In genomic region chr19:36638862-36639510, GRCh38 we compare ENCODE assay signal across 1 cellular context.
A peak's percentile ranks its signal among the peaks of the same experiment; 100 is the strongest.
TF ChIP-seq lines count a peak whose summit lies in the region.

No MANE protein-coding gene starts in this region.

TF ChIP-seq in HEK293, 187 proteins besides CTCF, POLR2A, EP300 and RAD21 (continued from another document):
- TF ChIP-seq, protein P1, sequence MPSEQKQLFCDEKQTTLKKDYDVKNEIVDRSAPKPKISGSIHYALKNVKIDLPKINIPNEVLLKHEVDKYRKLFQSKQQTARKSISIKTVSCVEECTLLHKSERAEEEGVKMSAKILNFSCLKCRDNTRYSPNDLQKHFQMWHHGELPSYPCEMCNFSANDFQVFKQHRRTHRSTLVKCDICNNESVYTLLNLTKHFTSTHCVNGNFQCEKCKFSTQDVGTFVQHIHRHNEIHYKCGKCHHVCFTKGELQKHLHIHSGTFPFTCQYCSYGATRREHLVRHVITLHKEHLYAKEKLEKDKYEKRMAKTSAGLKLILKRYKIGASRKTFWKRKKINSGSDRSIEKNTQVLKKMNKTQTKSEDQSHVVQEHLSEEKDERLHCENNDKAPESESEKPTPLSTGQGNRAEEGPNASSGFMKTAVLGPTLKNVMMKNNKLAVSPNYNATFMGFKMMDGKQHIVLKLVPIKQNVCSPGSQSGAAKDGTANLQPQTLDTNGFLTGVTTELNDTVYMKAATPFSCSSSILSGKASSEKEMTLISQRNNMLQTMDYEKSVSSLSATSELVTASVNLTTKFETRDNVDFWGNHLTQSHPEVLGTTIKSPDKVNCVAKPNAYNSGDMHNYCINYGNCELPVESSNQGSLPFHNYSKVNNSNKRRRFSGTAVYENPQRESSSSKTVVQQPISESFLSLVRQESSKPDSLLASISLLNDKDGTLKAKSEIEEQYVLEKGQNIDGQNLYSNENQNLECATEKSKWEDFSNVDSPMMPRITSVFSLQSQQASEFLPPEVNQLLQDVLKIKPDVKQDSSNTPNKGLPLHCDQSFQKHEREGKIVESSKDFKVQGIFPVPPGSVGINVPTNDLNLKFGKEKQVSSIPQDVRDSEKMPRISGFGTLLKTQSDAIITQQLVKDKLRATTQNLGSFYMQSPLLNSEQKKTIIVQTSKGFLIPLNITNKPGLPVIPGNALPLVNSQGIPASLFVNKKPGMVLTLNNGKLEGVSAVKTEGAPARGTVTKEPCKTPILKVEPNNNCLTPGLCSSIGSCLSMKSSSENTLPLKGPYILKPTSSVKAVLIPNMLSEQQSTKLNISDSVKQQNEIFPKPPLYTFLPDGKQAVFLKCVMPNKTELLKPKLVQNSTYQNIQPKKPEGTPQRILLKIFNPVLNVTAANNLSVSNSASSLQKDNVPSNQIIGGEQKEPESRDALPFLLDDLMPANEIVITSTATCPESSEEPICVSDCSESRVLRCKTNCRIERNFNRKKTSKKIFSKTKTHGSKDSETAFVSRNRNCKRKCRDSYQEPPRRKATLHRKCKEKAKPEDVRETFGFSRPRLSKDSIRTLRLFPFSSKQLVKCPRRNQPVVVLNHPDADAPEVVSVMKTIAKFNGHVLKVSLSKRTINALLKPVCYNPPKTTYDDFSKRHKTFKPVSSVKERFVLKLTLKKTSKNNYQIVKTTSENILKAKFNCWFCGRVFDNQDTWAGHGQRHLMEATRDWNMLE (tag by site-specific recombination; conservative IDR thresholded peaks at IDR 0.05; ENCODE audit: low read depth) = peak; percentile 62
- TF ChIP-seq ZFP37 (tag by site-specific recombination; IDR thresholded peaks at IDR 0.05) (0 out of 2 replicates have a peak, but pooled peaks have one; percentile 43), ZNF311 (tag by site-specific recombination; IDR thresholded peaks at IDR 0.05; ENCODE audit: borderline replicate concordance) (peak; percentile 82; the same call in 1 of the 2 replicates), WT1 (tag by site-specific recombination; IDR thresholded peaks at IDR 0.05) (no peak), ZNF416 (tag by site-specific recombination; IDR thresholded peaks at IDR 0.05) (0 out of 2 replicates have a peak, but pooled peaks have one; percentile 20), ZNF24 (tag by site-specific recombination; IDR thresholded peaks at IDR 0.05) (0 out of 2 replicates have a peak, but pooled peaks have one; percentile 67)
